ENCODE assay signal across 19 cellular contexts in genomic region chr2:21047161-21048009, GRCh38. TPM values are rescaled to one million over a fixed set of nuclear protein-coding genes. Genes with fewer than 3 reads are reported as not detected.
DNase-seq lines count a peak whose midpoint lies in the region; ATAC-seq and TF ChIP-seq lines count a peak whose summit lies in the region.
"Had no signal": no experiment of that assay in that cellular context is flagged by ENCODE, and none has a peak within 500 bp of the region (broad histone marks: within the 10 kb centered on the region; RNA-seq: fewer than 3 reads in every experiment).

No MANE protein-coding gene starts in this region.

- H3K4me1 ChIP-seq in transverse colon, result peaks cover 0 to 8% (median 3%) of the 10 kb centered on the region in 4 donors

- H3K27ac ChIP-seq in coronary artery (no peak overlapping the region), transverse colon (no peak overlapping the region)
- H3K27ac ChIP-seq: HL-60, ovary, SK-N-MC, tibial artery had no signal

- no peak for TF ChIP-seq CTCF in coronary artery (IDR thresholded peaks at IDR 0.05)
- TF ChIP-seq CTCF in transverse colon (IDR thresholded peaks at IDR 0.05), result no peak

- H3K27me3 ChIP-seq in transverse colon, result peaks cover 18% of the 10 kb centered on the region
- H3K27me3 ChIP-seq: ovary, tibial artery had no signal

- peak; percentile 4 for DNase-seq in HS-5 (ENCODE audit: low read depth)
- peak; percentile 79 for DNase-seq in NCI-H774 (lab: John Stamatoyannopoulos, UW)
- DNase-seq in coronary artery (ENCODE audit: low spot score), result peak; percentile 46
- DNase-seq in mucosa of gallbladder (ENCODE audit: low spot score), result peak; percentile 65
- DNase-seq in transverse colon, result no peak
- DNase-seq in stimulated activated CD4-positive, alpha-beta T cell treated with anti-CD3 and anti-CD28 coated beads, Interleukin-15, amount 100 ng/mL, for 24 hours, result no peak
- no peak for DNase-seq in globus pallidus (ENCODE audit: low spot score)
- DNase-seq: activated T-cell treated with anti-CD3 and anti-CD28 coated beads for 4 hours, KBM-7, NCI-H1436, NCI-H446 treated with DMSO at 0.1 percent for 48 hours, ovary, PC-3, tibial artery had no signal

- H3K4me3 ChIP-seq in coronary artery (no peak overlapping the region), transverse colon (no peak overlapping the region)
- H3K4me3 ChIP-seq: ovary, SK-N-MC, smooth muscle cell, tibial artery had no signal

- no peaks in the 10 kb centered on the region for H3K9me3 ChIP-seq in transverse colon
- H3K9me3 ChIP-seq: ovary, tibial artery had no signal

- intact Hi-C loops in transverse colon (cut with DNase I; ENCODE audit: low total_unique reads), result no loop called here

- H3K36me3 ChIP-seq in transverse colon, result no peaks in the 10 kb centered on the region
- H3K36me3 ChIP-seq: ovary, tibial artery had no signal

- in situ Hi-C loops in transverse colon (cut with MboI; ENCODE audit: low pct_ligation_motif_present in 1 of 4, low pct_unique_long_range_greater_than_20kb in 1 of 4, low sequenced_read_pairs in 3 of 4), result loop anchor here in 3 of 4 donors (10.0 to 25.0 kb wide), 3 partner anchors 67 to 267 kb away; no protein-coding TSS in a partner anchor

- WGBS in transverse colon (ENCODE audit: low coverage in 1 of 2), 2 donors, result 37 to 67% methylated on average over 1 to 7 of the region's 7 CpGs

- TF ChIP-seq POLR2A in transverse colon (IDR thresholded peaks at IDR 0.05), result no peak

- TF ChIP-seq EP300 in transverse colon (IDR thresholded peaks at IDR 0.05; ENCODE audit: low read depth), result no peak

- ATAC-seq in GM21576 (IDR thresholded peaks at IDR 0.05; ENCODE audit: unreplicated experiment), result no peak
- ATAC-seq: PC-3 had no signal

RNA-seq across cellular contexts. Expression of gene APOB, which starts 3.5 kb away (rescaled TPM):
- total RNA-seq in mucosa of gallbladder (14.8 TPM), transverse colon (under 1 TPM; 0.55 to 0.95 (median 0.67) TPM)
- total RNA-seq: B cell, PC-3 had no signal

Comparison
In these comparisons a context has a peak if more than half of its experiments do, and no peak if none do; other contexts are left out.
1. DNase-seq: peak in HS-5 (single experiment), NCI-H774 (single experiment), coronary artery (single experiment) and mucosa of gallbladder (single experiment); none in transverse colon (single experiment), stimulated activated CD4-positive, alpha-beta T cell treated with anti-CD3 and anti-CD28 coated beads, Interleukin-15, amount 100 ng/mL, for 24 hours (single experiment) and globus pallidus (single experiment).